In genomic region chr6:22147983-22148797, GRCh38 we compare ENCODE assay signal across 7 cellular contexts.
DNase-seq lines count a peak whose midpoint lies in the region; ATAC-seq, FAIRE-seq and TF ChIP-seq lines count a peak whose summit lies in the region.

No MANE protein-coding gene starts in this region.

- peak overlapping the region; percentile 71 for H3K4ac ChIP-seq in H1 (replicated peaks; ENCODE audit: insufficient read length, low read depth, low read length)

- no peak overlapping the region for H3K9ac ChIP-seq in H1 (replicated peaks in 1 of 4; ENCODE audit: extremely low read depth in 1 of 4, low read depth in 3 of 4, low read length in 3 of 4)

- CTCF ChIA-PET in H1 (lab: Charles Lee; ENCODE audit: partially characterized antibody): interaction anchor here (0.6 to 1.2 kb wide), 3 partner anchors 77 to 222 kb away, joined by 3 read pairs; no protein-coding TSS in a partner anchor

- POLR2A ChIA-PET in H1 (lab: Charles Lee; ENCODE audit: partially characterized antibody): no interaction called here

- H3K36me3 ChIP-seq in H1 (ENCODE audit: control insufficient read depth in 2 of 4, insufficient read depth in 4 of 4, low read length in 3 of 4): no peaks in the 10 kb centered on the region
- H3K36me3 ChIP-seq in ascending aorta: no peaks in the 10 kb centered on the region

- no peaks in the 10 kb centered on the region for H3K23me2 ChIP-seq in H1 (ENCODE audit: low read depth, low read length)

- H2AK5ac ChIP-seq in H1 (ENCODE audit: low read depth, low read length): no peak overlapping the region

- no peak for TF ChIP-seq POLR2A in H1 (IDR thresholded peaks at IDR 0.05; ENCODE audit: control extremely low read depth in 1 of 2, low read depth in 2 of 2, low read length in 2 of 2)

- peak overlapping the region; percentile 44 for H4K91ac ChIP-seq in H1 (replicated peaks; ENCODE audit: insufficient read length, low read length)

- H3K9me3 Mint-ChIP-seq in effector memory CD8-positive, alpha-beta T cell: peaks cover 9 to 15% of the 10 kb centered on the region in 2 donors

- H3K4me3 ChIP-seq in H1 (ENCODE audit: extremely low read depth in 1 of 4, insufficient read depth in 2 of 4, low read depth in 3 of 4, low read length in 4 of 4) (no peak overlapping the region), ascending aorta (no peak overlapping the region)

- H3K18ac ChIP-seq in H1 (ENCODE audit: extremely low read depth, low read length): no peak overlapping the region

- H3K36me3 Mint-ChIP-seq in effector memory CD8-positive, alpha-beta T cell (ENCODE audit: insufficient read depth): no peaks in the 10 kb centered on the region

- H4K20me1 ChIP-seq in H1 (replicated peaks in 1 of 2; ENCODE audit: control insufficient read depth in 1 of 2, insufficient read depth in 2 of 2, low read length in 2 of 2): peaks cover 0 to 1% of the 10 kb centered on the region in 2 experiments

- H3K27ac ChIP-seq in H1 (ENCODE audit: low read depth, low read length): no peak overlapping the region
- no peak overlapping the region for H3K27ac ChIP-seq in ascending aorta

- H4K5ac ChIP-seq in H1 (ENCODE audit: insufficient read length, low read depth, low read length): no peak overlapping the region

- H3K27ac Mint-ChIP-seq in effector memory CD8-positive, alpha-beta T cell: no peak overlapping the region

- H2BK12ac ChIP-seq in H1 (ENCODE audit: low read depth, low read length): no peak overlapping the region; the same call in 1 of the 2 replicates

- TF ChIP-seq EP300 in H1 (IDR thresholded peaks at IDR 0.05; ENCODE audit: borderline replicate concordance in 1 of 2, low read depth in 2 of 2, low read length in 2 of 2): no peak

- peaks cover 5 to 17% of the 10 kb centered on the region in 2 donors for H3K27me3 Mint-ChIP-seq in effector memory CD8-positive, alpha-beta T cell

- no peaks in the 10 kb centered on the region; the same call in 1 of the 2 replicates for H3K79me1 ChIP-seq in H1 (ENCODE audit: low read depth, low read length)

- no peak for FAIRE-seq in H1 (lab: Jason Lieb, UNC)

- H3K4me3 Mint-ChIP-seq in effector memory CD8-positive, alpha-beta T cell: no peak overlapping the region

- intact Hi-C loops in ascending aorta (cut with DNase I): no loop called here

- no peak for TF ChIP-seq CTCF in H1 (IDR thresholded peaks at IDR 0.05; ENCODE audit: control extremely low read depth in 1 of 3, insufficient read depth in 1 of 3, low read depth in 1 of 3, low read length in 3 of 3)
- TF ChIP-seq CTCF in ascending aorta (IDR thresholded peaks at IDR 0.05): no peak

- peak overlapping the region; percentile 34; the same call in 1 of the 2 replicates for H2BK15ac ChIP-seq in H1 (ENCODE audit: low read length)

- H3K56ac ChIP-seq in H1 (replicated peaks; ENCODE audit: insufficient read length, low read depth, low read length): no peak overlapping the region

- H2BK20ac ChIP-seq in H1 (ENCODE audit: low read length): no peak overlapping the region

- H2BK5ac ChIP-seq in H1 (ENCODE audit: low read depth, low read length): no peak overlapping the region

- H4K8ac ChIP-seq in H1 (ENCODE audit: extremely low read depth, insufficient read depth, low read length): no peak overlapping the region

- no peaks in the 10 kb centered on the region for H3K27me3 ChIP-seq in H1 (replicated peaks in 1 of 4; ENCODE audit: control insufficient read depth in 3 of 4, extremely low read depth in 1 of 4, insufficient read depth in 3 of 4, low read length in 3 of 4)
- no peaks in the 10 kb centered on the region for H3K27me3 ChIP-seq in ascending aorta

- no peak for TF ChIP-seq RAD21 in H1 (IDR thresholded peaks at IDR 0.05 in 1 of 2, conservative IDR thresholded peaks at IDR 0.05 in 1 of 2; ENCODE audit: low read depth in 2 of 2, low read length in 2 of 2)

- H3K79me2 ChIP-seq in H1 (ENCODE audit: control insufficient read depth in 1 of 2, insufficient read depth in 2 of 2, low read length in 2 of 2): peaks cover 0 to 6% of the 10 kb centered on the region in 2 experiments; a peak in 1 of 4 replicates

- no peak for ATAC-seq in effector memory CD8-positive, alpha-beta T cell (replicated peaks)
- ATAC-seq in HG03045 (IDR thresholded peaks at IDR 0.05; ENCODE audit: unreplicated experiment): no peak

- DNase-seq in HS-27A (ENCODE audit: low read depth): peak; percentile 11
- peak; percentile 91 for DNase-seq in NCI-H82 (lab: John Stamatoyannopoulos, UW)
- DNase-seq in H1 (ENCODE audit: low read depth in 1 of 2, low spot score in 2 of 2): no peak
- DNase-seq in non-pigmented ciliary epithelial cell (ENCODE audit: low read depth): peak; percentile 81
- DNase-seq in effector memory CD8-positive, alpha-beta T cell: no peak
- no peak for DNase-seq in ascending aorta (ENCODE audit: low spot score in 2 of 2)

- no peaks in the 10 kb centered on the region for H3K9me3 ChIP-seq in H1 (ENCODE audit: insufficient read depth in 2 of 2, low read depth in 1 of 2, low read length in 1 of 2)
- H3K9me3 ChIP-seq in ascending aorta: no peaks in the 10 kb centered on the region

- H3K4me1 Mint-ChIP-seq in effector memory CD8-positive, alpha-beta T cell (ENCODE audit: low read depth in 2 of 2): peaks cover 0 to 3% of the 10 kb centered on the region in 2 donors

- WGBS in H1 (ENCODE audit: extremely low coverage in 1 of 2, insufficient coverage in 1 of 2, insufficient read length in 1 of 2, insufficient replicate concordance in 2 of 2, low coverage in 1 of 2, low lambda C conversion rate in 2 of 2, missing lambda C conversion rate in 1 of 2), 2 experiments: 78% methylated on average over 7 of the region's 7 CpGs; no CpG with 5 or more reads in 1 of the 2 experiments

- no peak overlapping the region for H2BK120ac ChIP-seq in H1 (replicated peaks; ENCODE audit: low read depth, low read length)

- no peak overlapping the region; a peak in 1 of 4 replicates for H3K4me2 ChIP-seq in H1 (ENCODE audit: insufficient read depth in 1 of 2, low read depth in 2 of 2, low read length in 2 of 2)

- no peak overlapping the region for H2AFZ ChIP-seq in H1 (ENCODE audit: low read length)

- no peak overlapping the region for H3K23ac ChIP-seq in H1 (ENCODE audit: insufficient read length)

- H3K14ac ChIP-seq in H1 (ENCODE audit: insufficient read length): no peak overlapping the region

- H3K4me1 ChIP-seq in H1 (replicated peaks in 1 of 4; ENCODE audit: control insufficient read depth in 3 of 4, insufficient read depth in 4 of 4, low read length in 3 of 4): peaks cover 8 to 30% (median 20%) of the 10 kb centered on the region in 4 experiments
- H3K4me1 ChIP-seq in ascending aorta: peaks cover 6 to 9% of the 10 kb centered on the region in 2 donors

TF ChIP-seq in H1, 55 proteins besides CTCF, POLR2A, EP300 and RAD21:
- TF ChIP-seq CHD1 (IDR thresholded peaks at IDR 0.05; ENCODE audit: low read depth, low read length) (no peak), TEAD4 (IDR thresholded peaks at IDR 0.05; ENCODE audit: low read depth, low read length) (peak; percentile 56)

Comparison
In these comparisons a context has a peak if more than half of its experiments do, and no peak if none do; other contexts are left out.
1. DNase-seq: peak in HS-27A (single experiment), NCI-H82 (single experiment) and non-pigmented ciliary epithelial cell (single experiment); none in H1 (0 of 2), effector memory CD8-positive, alpha-beta T cell (0 of 3) and ascending aorta (0 of 2).